In the genomic region with DNA sequence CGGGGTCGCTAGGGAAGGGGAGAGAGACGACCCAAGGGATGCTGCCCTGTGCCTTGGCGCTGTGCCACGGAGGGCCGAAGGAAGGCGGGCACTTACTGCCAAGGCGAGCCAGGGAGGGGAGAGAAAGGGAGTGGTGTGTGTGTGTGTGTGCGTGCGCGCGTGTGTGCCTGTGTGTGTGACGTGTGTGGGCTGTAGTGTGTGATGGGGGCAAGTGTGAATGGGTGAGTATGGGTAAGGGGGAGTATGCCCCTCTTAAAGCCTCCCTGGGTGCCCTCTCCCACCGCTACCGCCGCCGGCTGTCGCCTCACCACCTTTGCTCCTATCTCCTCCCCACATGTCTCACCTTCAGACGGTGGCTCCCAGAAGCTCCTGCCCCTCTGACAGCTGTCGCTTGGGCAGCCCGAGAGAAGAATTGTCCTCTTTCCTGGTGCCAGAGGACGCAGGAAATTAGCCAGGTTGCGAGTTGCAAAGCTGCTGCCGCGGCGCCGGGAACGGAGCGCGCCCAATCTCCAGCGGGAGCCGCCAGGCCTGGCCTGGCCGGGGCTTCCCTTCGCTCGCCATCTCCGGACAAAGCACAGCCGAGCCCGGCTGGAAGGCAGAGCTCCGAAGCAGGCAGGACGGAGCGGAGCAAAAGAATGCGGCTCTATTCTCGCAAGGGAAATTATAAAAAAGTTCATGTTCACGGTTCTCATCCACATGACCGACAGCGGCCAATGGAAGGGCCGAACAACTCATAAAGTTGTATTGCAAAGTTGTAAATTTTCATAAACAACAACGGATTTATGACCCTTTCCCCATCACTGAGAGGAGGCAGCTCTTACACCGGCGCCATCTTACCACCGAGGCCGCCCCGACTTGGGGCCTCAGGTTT, we compare ENCODE assay signal across 8 cellular contexts. TPM values are rescaled to one million over a fixed set of nuclear protein-coding genes. Genes with fewer than 3 reads are reported as not detected.
DNase-seq lines count a peak whose midpoint lies in the region; ATAC-seq and TF ChIP-seq lines count a peak whose summit lies in the region.

A gene (minus strand): TSS at position 639 of the 871 bp plus-strand sequence. CDS start 41,943 bp downstream, outside the sequence.

- no peak for TF ChIP-seq EP300 in gastroesophageal sphincter (IDR thresholded peaks at IDR 0.05)

- peak within 1 kb of the TSS; percentile 83 to 86 for H3K4me3 Mint-ChIP-seq in effector memory CD8-positive, alpha-beta T cell

- no peak for ATAC-seq in effector memory CD8-positive, alpha-beta T cell (replicated peaks)
- ATAC-seq in left lobe of liver, result no peak
- ATAC-seq in gastroesophageal sphincter, result no peak

- WGBS in gastroesophageal sphincter (ENCODE audit: low coverage in 1 of 2), 2 donors, result 21 to 29% methylated on average over 8 to 23 of the region's 53 CpGs

- no peak for TF ChIP-seq POLR2A in gastroesophageal sphincter (IDR thresholded peaks at IDR 0.05)

- H2AFZ ChIP-seq in parathyroid adenoma, result peak within 1 kb of the TSS; percentile 20

- peaks cover 81 to 99% of the 10 kb centered on the region in 2 donors for H3K27me3 Mint-ChIP-seq in effector memory CD8-positive, alpha-beta T cell

- H3K27me3 ChIP-seq in parathyroid adenoma (ENCODE audit: control insufficient read depth, insufficient read depth, low read length) (peaks cover 16% of the 10 kb centered on the region), gastroesophageal sphincter (peaks cover 86% of the 10 kb centered on the region)

- H3K27ac ChIP-seq in parathyroid adenoma, result no peak within 1 kb of the TSS
- peak within 1 kb of the TSS in 2 of 4 donors; percentile 29 to 65 for H3K27ac ChIP-seq in gastroesophageal sphincter

- H3K9me3 ChIP-seq in parathyroid adenoma (ENCODE audit: control insufficient read depth, low read length) (no peaks in the 10 kb centered on the region), gastroesophageal sphincter (no peaks in the 10 kb centered on the region)

- peak within 1 kb of the TSS; percentile 44 to 80 for H3K27ac Mint-ChIP-seq in effector memory CD8-positive, alpha-beta T cell

- H3K4me2 ChIP-seq in parathyroid adenoma (ENCODE audit: low read length), result peak within 1 kb of the TSS; percentile 92

- peaks cover 27% of the 10 kb centered on the region for H3K36me3 Mint-ChIP-seq in effector memory CD8-positive, alpha-beta T cell (ENCODE audit: insufficient read depth)

- no peaks in the 10 kb centered on the region for H3K79me2 ChIP-seq in parathyroid adenoma

- no peak for DNase-seq in Daoy (ENCODE audit: low read depth)
- DNase-seq in NOMO-1 treated with DMSO at 0.1 percent for 48 hours (lab: John Stamatoyannopoulos, UW; ENCODE audit: unreplicated experiment), result peak; percentile 87
- DNase-seq in effector memory CD8-positive, alpha-beta T cell, result no peak
- no peak for DNase-seq in activated CD4-positive, CD25-positive, alpha-beta regulatory T cell (lab: John Stamatoyannopoulos, UW)
- no peak for DNase-seq in left lobe of liver (ENCODE audit: low spot score)
- DNase-seq in MV-4-11 (lab: John Stamatoyannopoulos, UW), result no peak

- H3K9me3 Mint-ChIP-seq in effector memory CD8-positive, alpha-beta T cell, result no peaks in the 10 kb centered on the region

- TF ChIP-seq CTCF in parathyroid adenoma (IDR thresholded peaks at IDR 0.05) (no peak), gastroesophageal sphincter (IDR thresholded peaks at IDR 0.05) (no peak)

- peaks cover 38 to 43% of the 10 kb centered on the region in 2 donors for H3K4me1 Mint-ChIP-seq in effector memory CD8-positive, alpha-beta T cell (ENCODE audit: low read depth in 2 of 2)

- no peaks in the 10 kb centered on the region for H3K4me1 ChIP-seq in parathyroid adenoma
- peaks cover 0 to 69% (median 20%) of the 10 kb centered on the region in 3 donors for H3K4me1 ChIP-seq in gastroesophageal sphincter

- peak within 1 kb of the TSS; percentile 57 for H3K4me3 ChIP-seq in parathyroid adenoma (ENCODE audit: low read depth, low read length)
- peak within 1 kb of the TSS in 1 of 2 donors; percentile 47 for H3K4me3 ChIP-seq in gastroesophageal sphincter

- H3K36me3 ChIP-seq in parathyroid adenoma (ENCODE audit: control insufficient read depth, insufficient read depth, low read length) (no peaks in the 10 kb centered on the region), gastroesophageal sphincter (no peaks in the 10 kb centered on the region)

- no peak within 1 kb of the TSS for H3K9ac ChIP-seq in parathyroid adenoma

RNA-seq across cellular contexts. Expression of the gene that starts here (rescaled TPM):
- total RNA-seq in Daoy (2014; rRNA removed; shearing (Covaris generic)), result 12.4 and 16.8 TPM in 2 replicates
- total RNA-seq in left lobe of liver (0.30 TPM), gastroesophageal sphincter (10 to 100 TPM in 2 of 4 donors, 1 to 10 TPM in 2; 6.4 to 22.6 (median 10.3) TPM)
